ENCODE assay signal across 10 cellular contexts in genomic region chr14:22505751-22506710, GRCh38.
DNase-seq lines count a peak whose midpoint lies in the region; TF ChIP-seq lines count a peak whose summit lies in the region.
"Had no signal": no experiment of that assay in that cellular context is flagged by ENCODE, and none has a peak within 500 bp of the region (broad histone marks: within the 10 kb centered on the region; RNA-seq: fewer than 3 reads in every experiment).

No MANE protein-coding gene starts in this region.

- DNase-seq in A673 (ENCODE audit: low spot score) (peak; percentile 85), GM10266 (ENCODE audit: extremely low spot score) (peak; percentile 22), dermis blood vessel endothelial cell (peak; percentile 26), anterior cingulate cortex (lab: John Stamatoyannopoulos, UW) (no peak), ecto neural progenitor cell (ENCODE audit: low spot score) (no peak), GF-D8 (lab: John Stamatoyannopoulos, UW) (no peak)
- DNase-seq in activated effector memory CD4-positive, alpha-beta T cell treated with anti-CD3 and anti-CD28 coated beads, Interleukin-2, amount 50 U/mL, for 16 hours = no peak

- H3K36me3 ChIP-seq in A673 (ENCODE audit: insufficient read depth, low read length, poor library complexity, severe bottlenecking) = no peaks in the 10 kb centered on the region
- H3K36me3 ChIP-seq: breast epithelium had no signal

- intact Hi-C loops in A673 (cut with micrococcal nuclease; ENCODE audit: unreplicated experiment) = loop anchor here (5.0 kb wide), 1 partner anchor 41 kb away; no protein-coding TSS in a partner anchor

- H3K4me1 ChIP-seq in A673 (ENCODE audit: insufficient read depth, low read length, poor library complexity, severe bottlenecking) = peaks cover 74% of the 10 kb centered on the region
- H3K4me1 ChIP-seq: breast epithelium had no signal

- POLR2A ChIA-PET in A673 (lab: Charles Lee; ENCODE audit: low non-redundant PET) = interaction anchor here (0.6 to 0.7 kb wide), 3 partner anchors 30 to 1157 kb away, joined by 3 to 4 read pairs (median 3); no protein-coding TSS in a partner anchor

- CTCF ChIA-PET in A673 (lab: Charles Lee) = interaction anchor here (1.0 to 1.1 kb wide), 2 partner anchors 64 to 285 kb away, joined by 3 to 9 read pairs; no protein-coding TSS in a partner anchor

- peak overlapping the region; percentile 25 to 94 (median 68) for H3K4me3 Mint-ChIP-seq in IgD-negative memory B cell

- no peaks in the 10 kb centered on the region for H3K9me3 Mint-ChIP-seq in IgD-negative memory B cell

- H3K36me3 Mint-ChIP-seq in IgD-negative memory B cell = peaks cover 2% of the 10 kb centered on the region

- H3K4me3 ChIP-seq in A673 (ENCODE audit: low read depth, low read length, poor library complexity, severe bottlenecking) = peak overlapping the region; percentile 21
- H3K4me3 ChIP-seq: breast epithelium had no signal

- TF ChIP-seq CTCF in A673 (conservative IDR thresholded peaks at IDR 0.05; ENCODE audit: low read depth, low read length) (no peak), GM10266 (IDR thresholded peaks at IDR 0.05; ENCODE audit: control insufficient read depth, insufficient read depth, low read depth, missing control alignments) (no peak)

- H3K27ac ChIP-seq in A673 (ENCODE audit: low read depth, low read length, poor library complexity, severe bottlenecking) = peak overlapping the region; percentile 89
- H3K27ac ChIP-seq: breast epithelium, HL-60 had no signal

- no peaks in the 10 kb centered on the region for H3K9me3 ChIP-seq in A673 (ENCODE audit: low read depth, low read length, poor library complexity, severe bottlenecking)
- H3K9me3 ChIP-seq: breast epithelium had no signal

- H3K27me3 Mint-ChIP-seq in IgD-negative memory B cell = peaks cover 31% of the 10 kb centered on the region

- peaks cover 46 to 63% (median 59%) of the 10 kb centered on the region in 3 donors for H3K4me1 Mint-ChIP-seq in IgD-negative memory B cell

- H3K27ac Mint-ChIP-seq in IgD-negative memory B cell = peak overlapping the region; percentile 87 to 93 (median 89)

- BruUV-seq in A673 (replicated peaks; lab: Mats Ljungman, UMichigan) = no TSS peak

- no peaks in the 10 kb centered on the region for H3K27me3 ChIP-seq in A673 (replicated peaks; ENCODE audit: insufficient read depth, low read depth, low read length, poor library complexity)
- H3K27me3 ChIP-seq: breast epithelium had no signal

Comparison
In these comparisons a context has a peak if more than half of its experiments do, and no peak if none do; other contexts are left out.
1. DNase-seq: peak in A673 (single experiment), GM10266 (single experiment) and dermis blood vessel endothelial cell (single experiment); none in anterior cingulate cortex (0 of 58), ecto neural progenitor cell (single experiment), GF-D8 (single experiment) and activated effector memory CD4-positive, alpha-beta T cell treated with anti-CD3 and anti-CD28 coated beads, Interleukin-2, amount 50 U/mL, for 16 hours (single experiment).